21 cellular contexts compared by ENCODE assay signal in genomic region chr14:65840786-65841185, GRCh38.
DNase-seq lines count a peak whose midpoint lies in the region; ATAC-seq and TF ChIP-seq lines count a peak whose summit lies in the region.
"Had no signal": no experiment of that assay in that cellular context is flagged by ENCODE, and none has a peak within 500 bp of the region (broad histone marks: within the 10 kb centered on the region; RNA-seq: fewer than 3 reads in every experiment).

No MANE protein-coding gene starts in this region.

- H3K4me3 ChIP-seq in AG09309 (ENCODE audit: control insufficient read depth, low read depth, low read length) (no peak overlapping the region), astrocyte of the cerebellum (ENCODE audit: low read depth, low read length) (no peak overlapping the region)
- H3K4me3 ChIP-seq: dorsolateral prefrontal cortex, vagina had no signal

- DNase-seq in AG09309 (ENCODE audit: low read depth) (peak; percentile 33), GM03348 (ENCODE audit: low spot score) (peak; percentile 80), astrocyte of the cerebellum (ENCODE audit: low read depth) (peak; percentile 16), kidney glomerular epithelial cell (lab: John Stamatoyannopoulos, UW) (peak; percentile 60), NCI-H524 (lab: John Stamatoyannopoulos, UW) (no peak), Ammon's horn (ENCODE audit: low spot score) (no peak)
- DNase-seq: activated CD8-positive, alpha-beta T cell treated with anti-CD3 and anti-CD28 coated beads, Interleukin-2, amount 10 ng/mL, durations not matched to agents 7 days and 5 days; activated naive CD4-positive, alpha-beta T cell; activated T-cell treated with anti-CD3 and anti-CD28 coated beads, Interleukin-2, amount 50 U/mL, for 24 hours; central memory CD4-positive, alpha-beta T cell; dorsolateral prefrontal cortex; GOT3; left cardiac atrium; mesenchymal stem cell; naive thymus-derived CD4-positive, alpha-beta T cell; stimulated activated CD8-positive, alpha-beta memory T cell treated with anti-CD3 and anti-CD28 coated beads, Interleukin-4, amount 100 ng/mL, for 48 hours; substantia nigra had no signal

- ATAC-seq in HG03439 (IDR thresholded peaks at IDR 0.05; ENCODE audit: unreplicated experiment) (no peak), GM21529 (IDR thresholded peaks at IDR 0.05; ENCODE audit: unreplicated experiment) (no peak)
- ATAC-seq: activated CD4-positive, CD25-positive, alpha-beta regulatory T cell treated with anti-CD3 and anti-CD28 coated beads, Interleukin-2, amount 50 U/mL, for 24 hours; activated CD8-positive, alpha-beta T cell treated with anti-CD3 and anti-CD28 coated beads, Interleukin-2, amount 10 ng/mL, durations not matched to agents 7 days and 5 days; naive thymus-derived CD4-positive, alpha-beta T cell had no signal

- TF ChIP-seq CTCF in AG09309 (IDR thresholded peaks at IDR 0.05; ENCODE audit: control insufficient read depth, insufficient read depth, low read depth, low read length, missing control alignments) (no peak), astrocyte of the cerebellum (IDR thresholded peaks at IDR 0.05; ENCODE audit: low read depth, low read length, missing control alignments) (no peak)

- in situ Hi-C loops in astrocyte of the cerebellum (cut with HindIII; ENCODE audit: low sequenced_read_pairs) = no loop called here

Comparison
In these comparisons a context has a peak if more than half of its experiments do, and no peak if none do; other contexts are left out.
1. DNase-seq: peak in AG09309 (single experiment), GM03348 (single experiment), astrocyte of the cerebellum (single experiment) and kidney glomerular epithelial cell (single experiment); none in NCI-H524 (0 of 2) and Ammon's horn (single experiment).